Comparison of ENCODE assay signal across 18 cellular contexts in the genomic region with DNA sequence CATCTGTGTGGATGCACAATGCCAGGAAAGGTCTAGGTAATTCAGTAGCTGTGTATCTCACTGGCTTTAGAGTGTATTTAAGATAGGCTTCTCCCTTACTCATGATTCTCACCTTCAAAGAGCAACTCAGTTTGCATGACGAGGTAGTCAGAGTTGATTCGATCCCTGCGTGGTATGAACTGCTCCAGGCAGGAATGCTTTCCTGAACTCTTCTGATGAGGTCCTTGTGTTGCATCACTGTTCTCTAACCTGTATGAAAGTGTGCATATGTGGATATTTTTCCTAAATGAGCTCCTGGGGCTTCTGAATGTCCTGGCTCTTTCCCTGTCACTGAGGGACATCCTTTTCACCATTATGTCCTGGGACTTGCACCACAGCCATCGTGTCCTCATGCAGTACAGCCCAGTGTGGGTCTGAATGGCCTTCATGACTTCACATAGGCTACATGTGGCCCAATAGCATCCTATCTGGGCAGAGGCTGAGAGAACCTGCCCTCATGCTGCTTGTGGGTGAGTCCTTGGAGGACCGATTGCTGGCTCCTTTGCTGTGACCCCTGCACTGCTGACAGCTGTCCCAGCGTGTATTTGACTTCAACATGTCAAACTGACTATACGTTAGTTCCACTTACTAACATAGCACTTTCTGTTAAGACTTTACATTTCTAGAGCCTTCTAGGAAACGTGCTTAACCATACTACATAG.
A peak's percentile ranks its signal among the peaks of the same experiment; 100 is the strongest.
DNase-seq lines count a peak whose midpoint lies in the region; ATAC-seq and TF ChIP-seq lines count a peak whose summit lies in the region.
"Had no signal": no experiment of that assay in that cellular context is flagged by ENCODE, and none has a peak within 500 bp of the region (broad histone marks: within the 10 kb centered on the region; RNA-seq: fewer than 3 reads in every experiment).

No MANE protein-coding gene starts in this region.

- no peaks in the 10 kb centered on the region for H3K27me3 ChIP-seq in MG63

- peaks cover 18% of the 10 kb centered on the region for H3K4me1 ChIP-seq in mesodermal cell (ENCODE audit: control insufficient read depth, insufficient read depth, low read length, poor library complexity, severe bottlenecking)

- WGBS in mesodermal cell (ENCODE audit: insufficient coverage in 2 of 2), 2 experiments: 78 to 87% methylated on average over 5 to 6 of the region's 8 CpGs

- no peak for ATAC-seq in HG02852 (IDR thresholded peaks at IDR 0.05; ENCODE audit: unreplicated experiment)

- DNase-seq in CD14-positive monocyte (ENCODE audit: low spot score) (no peak), HFFc6 (no peak), MG63 (no peak)
- no peak for DNase-seq in activated CD8-positive, alpha-beta memory T cell treated with anti-CD3 and anti-CD28 coated beads, Interleukin-2, amount 50 U/mL, for 4 hours
- DNase-seq: activated T-cell treated with anti-CD3 and anti-CD28 coated beads, Interleukin-2, amount 50 U/mL, for 4 hours; amniotic stem cell; effector CD8-positive, alpha-beta T cell; NCI-H146; posterior cingulate gyrus; SHP77; stimulated activated CD4-positive, alpha-beta T cell treated with anti-CD3 and anti-CD28 coated beads, Interleukin-4, amount 100 ng/mL, for 4 hours; T-helper 9 cell had no signal

- TF ChIP-seq CTCF in CD14-positive monocyte (IDR thresholded peaks at IDR 0.05): no peak
- TF ChIP-seq CTCF in HFFc6 (IDR thresholded peaks at IDR 0.05): no peak

- no peaks in the 10 kb centered on the region for H3K36me3 ChIP-seq in mesodermal cell (ENCODE audit: control insufficient read depth, insufficient read depth, low read length)
- no peaks in the 10 kb centered on the region for H3K36me3 ChIP-seq in MG63

- H3K4me1 Mint-ChIP-seq in CD14-positive monocyte (peaks cover 59% of the 10 kb centered on the region), HFFc6 (ENCODE audit: low read depth) (peaks cover 79% of the 10 kb centered on the region)
- peaks cover 31% of the 10 kb centered on the region for H3K4me1 Mint-ChIP-seq in activated naive CD8-positive, alpha-beta T cell (ENCODE audit: low read depth)

- H3K27me3 Mint-ChIP-seq in CD14-positive monocyte (ENCODE audit: low read depth in 3 of 3): peaks cover 0 to 5% (median 4%) of the 10 kb centered on the region in 3 donors
- H3K27me3 Mint-ChIP-seq in HFFc6 (ENCODE audit: insufficient read depth): no peaks in the 10 kb centered on the region; the same call in none of the 2 replicates
- H3K27me3 Mint-ChIP-seq in activated naive CD8-positive, alpha-beta T cell: no peaks in the 10 kb centered on the region

- H3K36me3 Mint-ChIP-seq in CD14-positive monocyte (no peaks in the 10 kb centered on the region), HFFc6 (ENCODE audit: low read depth) (no peaks in the 10 kb centered on the region)
- H3K36me3 Mint-ChIP-seq in activated naive CD8-positive, alpha-beta T cell: no peaks in the 10 kb centered on the region

- H3K27ac ChIP-seq in mesodermal cell (ENCODE audit: low read depth, low read length, severe bottlenecking): peak overlapping the region; percentile 92

- H3K9me3 Mint-ChIP-seq in CD14-positive monocyte (peaks cover 0 to 8% (median 0%) of the 10 kb centered on the region in 7 donors), HFFc6 (no peaks in the 10 kb centered on the region)
- H3K9me3 Mint-ChIP-seq in activated naive CD8-positive, alpha-beta T cell (ENCODE audit: low read depth): no peaks in the 10 kb centered on the region
- H3K9me3 Mint-ChIP-seq: activated T-cell treated with anti-CD3 and anti-CD28 coated beads, Interleukin-2, amount 50 U/mL, for 4 hours had no signal

- no peaks in the 10 kb centered on the region for H3K9me3 ChIP-seq in mesodermal cell (ENCODE audit: control insufficient read depth, low read length)
- no peaks in the 10 kb centered on the region for H3K9me3 ChIP-seq in MG63

- H3K27ac Mint-ChIP-seq in CD14-positive monocyte: peak overlapping the region; percentile 86 to 97 (median 95)
- peak overlapping the region; percentile 98 for H3K27ac Mint-ChIP-seq in HFFc6
- H3K27ac Mint-ChIP-seq in activated naive CD8-positive, alpha-beta T cell: peak overlapping the region; percentile 85
- H3K27ac Mint-ChIP-seq: B cell had no signal

- H3K4me3 Mint-ChIP-seq in CD14-positive monocyte: peak overlapping the region in 1 of 2 donors; percentile 83
- peak overlapping the region; percentile 64 for H3K4me3 Mint-ChIP-seq in HFFc6
- no peak overlapping the region for H3K4me3 Mint-ChIP-seq in activated naive CD8-positive, alpha-beta T cell
- H3K4me3 Mint-ChIP-seq: activated T-cell treated with anti-CD3 and anti-CD28 coated beads, Interleukin-2, amount 50 U/mL, for 4 hours; B cell; naive thymus-derived CD8-positive, alpha-beta T cell had no signal

- H3K4me3 ChIP-seq in mesodermal cell (ENCODE audit: extremely low read depth, insufficient read depth, low read length, poor library complexity, severe bottlenecking) (no peak overlapping the region), MG63 (no peak overlapping the region)
- H3K4me3 ChIP-seq: skin epidermis had no signal

- intact Hi-C loops in CD14-positive monocyte (cut with micrococcal nuclease): loop anchor here in 1 of 2 donors (5.0 kb wide), 1 partner anchor 65 kb away; no protein-coding TSS in a partner anchor
